Comparison of ENCODE assay signal across 8 cellular contexts in the genomic region with DNA sequence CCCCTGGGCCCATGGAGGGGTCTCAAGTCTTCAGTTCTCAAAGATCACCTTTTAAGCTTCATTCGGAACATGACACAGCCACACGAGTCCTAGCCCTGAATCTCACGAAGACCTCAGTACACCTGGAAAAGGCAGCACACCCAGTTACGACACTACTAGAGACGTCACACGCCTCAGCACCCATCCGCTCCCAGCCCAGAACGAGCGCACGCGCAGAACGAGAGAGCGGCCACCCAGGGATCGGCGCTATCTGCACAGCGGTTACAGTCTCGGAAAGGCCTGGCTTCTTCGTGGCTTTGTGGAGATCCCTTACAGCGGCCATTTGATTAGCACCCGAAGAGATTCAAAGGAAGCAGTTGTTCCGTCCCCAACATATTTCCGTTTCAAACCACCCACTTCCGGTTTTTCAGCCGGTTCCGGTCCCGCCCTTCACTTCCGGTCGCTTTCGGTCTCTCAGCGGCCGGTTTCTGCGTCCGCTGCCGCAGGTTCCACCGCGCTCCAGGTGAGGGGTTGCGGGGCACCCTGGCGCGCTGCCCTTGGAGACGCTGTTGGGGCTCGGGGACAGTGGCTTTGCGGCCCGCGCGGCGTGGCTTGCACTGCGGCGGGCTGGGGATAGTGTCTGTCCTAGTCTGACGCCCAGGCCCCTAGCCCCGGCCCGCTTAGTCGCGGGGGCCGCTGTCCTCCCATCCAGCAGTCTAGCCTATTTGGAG. TPM values are rescaled to one million over a fixed set of nuclear protein-coding genes. Genes with fewer than 3 reads are reported as not detected.
DNase-seq lines count a peak whose midpoint lies in the region; ATAC-seq and FAIRE-seq lines count a peak whose summit lies in the region.

A gene with protein sequence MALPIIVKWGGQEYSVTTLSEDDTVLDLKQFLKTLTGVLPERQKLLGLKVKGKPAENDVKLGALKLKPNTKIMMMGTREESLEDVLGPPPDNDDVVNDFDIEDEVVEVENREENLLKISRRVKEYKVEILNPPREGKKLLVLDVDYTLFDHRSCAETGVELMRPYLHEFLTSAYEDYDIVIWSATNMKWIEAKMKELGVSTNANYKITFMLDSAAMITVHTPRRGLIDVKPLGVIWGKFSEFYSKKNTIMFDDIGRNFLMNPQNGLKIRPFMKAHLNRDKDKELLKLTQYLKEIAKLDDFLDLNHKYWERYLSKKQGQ (plus strand): TSS at position 432 of the 710 bp plus-strand sequence. CDS start 5,626 bp downstream, outside the sequence.

- H3K9me3 ChIP-seq in NT2/D1 (ENCODE audit: insufficient read depth, low read length) (peaks cover 21% of the 10 kb centered on the region), endocrine pancreas (ENCODE audit: control insufficient read depth, low read length) (no peaks in the 10 kb centered on the region)

- H3K36me3 Mint-ChIP-seq in activated CD8-positive, alpha-beta memory T cell treated with anti-CD3 and anti-CD28 coated beads, Interleukin-2, amount 10 ng/mL, durations not matched to agents 7 days and 5 days, result peaks cover 43% of the 10 kb centered on the region

- no CpG with 5 or more reads among the region's 54 CpGs for WGBS in mesendoderm (ENCODE audit: extremely low coverage, insufficient coverage, low lambda C conversion rate)

- H3K79me2 ChIP-seq in mesendoderm (ENCODE audit: control insufficient read depth, insufficient read depth, low read length), result peaks cover 10% of the 10 kb centered on the region

- peak within 1 kb of the TSS; percentile 69 for H3K4me2 ChIP-seq in mesendoderm (ENCODE audit: low read length)

- H3K4me3 Mint-ChIP-seq in activated CD8-positive, alpha-beta memory T cell treated with anti-CD3 and anti-CD28 coated beads, Interleukin-2, amount 10 ng/mL, durations not matched to agents 7 days and 5 days, result peak within 1 kb of the TSS; percentile 96

- no peak within 1 kb of the TSS for H2BK120ac ChIP-seq in mesendoderm (ENCODE audit: low read depth, low read length)

- H3K36me3 ChIP-seq in NT2/D1 (ENCODE audit: insufficient read depth, insufficient read length, low read length), result peaks cover 2% of the 10 kb centered on the region
- H3K36me3 ChIP-seq in endocrine pancreas (ENCODE audit: control insufficient read depth, insufficient read depth, low read length), result no peaks in the 10 kb centered on the region
- no peaks in the 10 kb centered on the region for H3K36me3 ChIP-seq in mesendoderm (ENCODE audit: control insufficient read depth, insufficient read depth, low read length)

- peak within 1 kb of the TSS; percentile 99 for H3K27ac Mint-ChIP-seq in activated CD8-positive, alpha-beta memory T cell treated with anti-CD3 and anti-CD28 coated beads, Interleukin-2, amount 10 ng/mL, durations not matched to agents 7 days and 5 days

- H3K56ac ChIP-seq in mesendoderm (ENCODE audit: low read length), result peak within 1 kb of the TSS; percentile 99

- H3K18ac ChIP-seq in mesendoderm (ENCODE audit: low read length), result peak within 1 kb of the TSS; percentile 72

- peaks cover 30% of the 10 kb centered on the region for H3K4me1 Mint-ChIP-seq in activated CD8-positive, alpha-beta memory T cell treated with anti-CD3 and anti-CD28 coated beads, Interleukin-2, amount 10 ng/mL, durations not matched to agents 7 days and 5 days

- CTCF ChIA-PET in activated CD8-positive, alpha-beta memory T cell treated with anti-CD3 and anti-CD28 coated beads, Interleukin-2, amount 10 ng/mL, durations not matched to agents 7 days and 5 days (lab: Charles Lee), result no interaction called here

- peaks cover 10% of the 10 kb centered on the region for H3K79me1 ChIP-seq in mesendoderm (ENCODE audit: low read length)

- peak within 1 kb of the TSS; percentile 18 for H3K27ac ChIP-seq in mesendoderm (ENCODE audit: low read depth, low read length)

- FAIRE-seq in HTR-8/SVneo (lab: Jason Lieb, UNC), result peak; percentile 74

- H2AK5ac ChIP-seq in mesendoderm (ENCODE audit: low read length), result no peak within 1 kb of the TSS

- H3K23ac ChIP-seq in mesendoderm (ENCODE audit: low read length), result peak within 1 kb of the TSS; percentile 73

- no peak within 1 kb of the TSS for H2BK5ac ChIP-seq in mesendoderm (ENCODE audit: low read length)

- H4K8ac ChIP-seq in mesendoderm (ENCODE audit: low read depth, low read length), result no peak within 1 kb of the TSS

- H3K4me1 ChIP-seq in NT2/D1 (ENCODE audit: insufficient read depth, insufficient read length), result no peaks in the 10 kb centered on the region
- peaks cover 6% of the 10 kb centered on the region for H3K4me1 ChIP-seq in endocrine pancreas (ENCODE audit: control insufficient read depth, insufficient read depth, low read length)
- peaks cover 2% of the 10 kb centered on the region for H3K4me1 ChIP-seq in mesendoderm (ENCODE audit: control insufficient read depth, low read depth, low read length)

- peak within 1 kb of the TSS; percentile 93 for H3K9ac ChIP-seq in NT2/D1 (ENCODE audit: insufficient read length, low read depth)
- H3K9ac ChIP-seq in endocrine pancreas (ENCODE audit: control insufficient read depth, insufficient read depth, low read length), result peak within 1 kb of the TSS; percentile 70
- H3K9ac ChIP-seq in mesendoderm (ENCODE audit: low read length), result peak within 1 kb of the TSS; percentile 96

- H3K9me3 Mint-ChIP-seq in activated CD8-positive, alpha-beta memory T cell treated with anti-CD3 and anti-CD28 coated beads, Interleukin-2, amount 10 ng/mL, durations not matched to agents 7 days and 5 days (ENCODE audit: low read depth), result peaks cover 7% of the 10 kb centered on the region

- peak within 1 kb of the TSS; percentile 99 for H3K4me3 ChIP-seq in NT2/D1 (ENCODE audit: insufficient read length, low read depth)
- H3K4me3 ChIP-seq in endocrine pancreas (ENCODE audit: control insufficient read depth, insufficient read depth, low read length), result peak within 1 kb of the TSS; percentile 94
- peak within 1 kb of the TSS; percentile 98 for H3K4me3 ChIP-seq in mesendoderm (ENCODE audit: low read length)

- DNase-seq in COR-L47 (lab: John Stamatoyannopoulos, UW), result peak; percentile 70
- DNase-seq in HTR-8/SVneo (ENCODE audit: insufficient read length, low spot score), result peak; percentile 83
- DNase-seq in NT2/D1 (ENCODE audit: low read depth, low spot score), result peak; percentile 61
- peak; percentile 88 for DNase-seq in activated CD8-positive, alpha-beta memory T cell treated with anti-CD3 and anti-CD28 coated beads, Interleukin-2, amount 10 ng/mL, durations not matched to agents 7 days and 5 days
- peak; percentile 90 for DNase-seq in mesendoderm
- peak; percentile 66 for DNase-seq in stimulated activated CD8-positive, alpha-beta memory T cell treated with anti-CD3 and anti-CD28 coated beads, Interleukin-15, amount 100 ng/mL, for 1 hour (ENCODE audit: low read depth)

- no peak within 1 kb of the TSS for H2BK15ac ChIP-seq in mesendoderm (replicated peaks; ENCODE audit: low read depth)

- peak within 1 kb of the TSS; percentile 17 for H4K5ac ChIP-seq in mesendoderm (ENCODE audit: low read length)

- peaks cover 5% of the 10 kb centered on the region for H3K27me3 Mint-ChIP-seq in activated CD8-positive, alpha-beta memory T cell treated with anti-CD3 and anti-CD28 coated beads, Interleukin-2, amount 10 ng/mL, durations not matched to agents 7 days and 5 days

- ATAC-seq in GM21381 (IDR thresholded peaks at IDR 0.05; ENCODE audit: unreplicated experiment), result peak; percentile 92
- ATAC-seq in activated CD8-positive, alpha-beta memory T cell treated with anti-CD3 and anti-CD28 coated beads, Interleukin-2, amount 10 ng/mL, durations not matched to agents 7 days and 5 days, result peak; percentile 91

- H3K4ac ChIP-seq in mesendoderm (ENCODE audit: low read depth, low read length), result peak within 1 kb of the TSS; percentile 76

- H3K27me3 ChIP-seq in NT2/D1 (ENCODE audit: insufficient read depth, insufficient read length) (no peaks in the 10 kb centered on the region), endocrine pancreas (ENCODE audit: control insufficient read depth, insufficient read depth, low read length) (no peaks in the 10 kb centered on the region), mesendoderm (ENCODE audit: insufficient read depth, low read length, poor library complexity) (no peaks in the 10 kb centered on the region)

RNA-seq across cellular contexts. Expression of the gene that starts here (rescaled TPM):
- total RNA-seq in activated CD8-positive, alpha-beta memory T cell treated with anti-CD3 and anti-CD28 coated beads, Interleukin-2, amount 10 ng/mL, durations not matched to agents 7 days and 5 days, result 10 to 100 TPM; 21.4 to 31.0 TPM
- 52.4 TPM for polyA plus RNA-seq in mesendoderm (2013, experiment 1 of 2)
- polyA plus RNA-seq in mesendoderm (2013, experiment 2 of 2), result 54.1 TPM

Comparison
In these comparisons a context has a peak if more than half of its experiments do, and no peak if none do; other contexts are left out.
1. Peak in every context shown above with its lines: DNase-seq, ATAC-seq, H3K4me3 ChIP-seq and H3K27ac ChIP-seq.